ENCODE assay signal across 32 cellular contexts in genomic region chr9:101315129-101315459, GRCh38.
"Had no signal": no experiment of that assay in that cellular context is flagged by ENCODE, and none has a peak within 500 bp of the region (broad histone marks: within the 10 kb centered on the region; RNA-seq: fewer than 3 reads in every experiment).

No MANE protein-coding gene starts in this region.

- H3K27me3 ChIP-seq: colonic mucosa, gastrocnemius medialis, pancreas, suprapubic skin, transverse colon, upper lobe of right lung, uterus had no signal

- H3K4me3 ChIP-seq: colonic mucosa, gastrocnemius medialis, lung, pancreas, smooth muscle cell, suprapubic skin, transverse colon, upper lobe of right lung, uterus had no signal

- DNase-seq: colonic mucosa; effector CD8-positive, alpha-beta T cell; endodermal cell; foreskin fibroblast; gastrocnemius medialis; head of caudate nucleus; kidney; left colon; left ventricle myocardium superior; naive B cell; pancreas; stimulated activated CD4-positive, alpha-beta T cell treated with anti-CD3 and anti-CD28 coated beads, Interleukin-12 subunit alpha, Interleukin-12 subunit beta, amount 100 ng/mL, for 4 hours; stimulated activated CD4-positive, alpha-beta T cell treated with anti-CD3 and anti-CD28 coated beads, Interleukin-1b, Interleukin-23, amount 100 ng/mL, for 48 hours; stimulated activated CD4-positive, alpha-beta T cell treated with anti-CD3 and anti-CD28 coated beads, Interleukin-4, amount 100 ng/mL, for 1 hour; stimulated activated CD8-positive, alpha-beta memory T cell treated with anti-CD3 and anti-CD28 coated beads, Interleukin-4, amount 100 ng/mL, for 48 hours; stimulated activated naive CD4-positive, alpha-beta T cell; stimulated activated naive CD8-positive, alpha-beta T cell treated with anti-CD3 and anti-CD28 coated beads, Interleukin-15, amount 100 ng/mL, for 72 hours; transverse colon; upper lobe of right lung; uterus had no signal

- H3K36me3 ChIP-seq: colonic mucosa, gastrocnemius medialis, neutrophil, pancreas, suprapubic skin, transverse colon, upper lobe of right lung, uterus had no signal

- H3K27ac ChIP-seq: colonic mucosa, epithelial cell of prostate, gastrocnemius medialis, neutrophil, pancreas, suprapubic skin, transverse colon, upper lobe of right lung, uterus had no signal

- H3K4me3 Mint-ChIP-seq: dendritic cell treated with granulocyte-macrophage colony-stimulating factor and Interleukin-4, amounts not matched to agents 40 ng/mL and 50 ng/mL, for 4 days; endodermal cell; memory B cell; naive B cell; natural killer cell treated with Interleukin-12 subunit alpha and Interleukin-12 subunit beta and Interleukin-15 and Interleukin-18, amount 100 ng/mL, for 72 hours; neural crest cell; stimulated activated naive CD8-positive, alpha-beta T cell treated with anti-CD3 and anti-CD28 coated beads, Interleukin-15, amount 100 ng/mL, for 72 hours had no signal

- H3K27me3 Mint-ChIP-seq: progenitor cell of endocrine pancreas had no signal

- H3K4me1 ChIP-seq: colonic mucosa, gastrocnemius medialis, suprapubic skin, transverse colon, upper lobe of right lung, uterus had no signal

- H3K9me3 Mint-ChIP-seq: dendritic cell treated with granulocyte-macrophage colony-stimulating factor and Interleukin-4, amounts not matched to agents 40 ng/mL and 50 ng/mL, for 4 days; endodermal cell; memory B cell; naive B cell; natural killer cell treated with Interleukin-12 subunit alpha and Interleukin-12 subunit beta and Interleukin-15 and Interleukin-18, amount 100 ng/mL, for 72 hours; neural crest cell; stimulated activated naive CD8-positive, alpha-beta T cell treated with anti-CD3 and anti-CD28 coated beads, Interleukin-15, amount 100 ng/mL, for 72 hours had no signal

- ATAC-seq: esophagus mucosa; gastrocnemius medialis; left ventricle myocardium superior; natural killer cell treated with Interleukin-12 subunit alpha and Interleukin-12 subunit beta and Interleukin-15 and Interleukin-18, amount 100 ng/mL, for 72 hours; sciatic nerve; stimulated activated naive CD8-positive, alpha-beta T cell treated with anti-CD3 and anti-CD28 coated beads, Interleukin-15, amount 100 ng/mL, for 72 hours; upper lobe of right lung had no signal

- H3K9me3 ChIP-seq: colonic mucosa, gastrocnemius medialis, neutrophil, pancreas, suprapubic skin, transverse colon, upper lobe of right lung, uterus had no signal

- H3K4me1 Mint-ChIP-seq: memory B cell; naive B cell; neural crest cell; stimulated activated naive CD8-positive, alpha-beta T cell treated with anti-CD3 and anti-CD28 coated beads, Interleukin-15, amount 100 ng/mL, for 72 hours had no signal

- H3K27ac Mint-ChIP-seq: dendritic cell treated with granulocyte-macrophage colony-stimulating factor and Interleukin-4, amounts not matched to agents 40 ng/mL and 50 ng/mL, for 4 days; endodermal cell; memory B cell; naive B cell; natural killer cell treated with Interleukin-12 subunit alpha and Interleukin-12 subunit beta and Interleukin-15 and Interleukin-18, amount 100 ng/mL, for 72 hours; progenitor cell of endocrine pancreas; stimulated activated naive CD8-positive, alpha-beta T cell treated with anti-CD3 and anti-CD28 coated beads, Interleukin-15, amount 100 ng/mL, for 72 hours had no signal

- H3K36me3 Mint-ChIP-seq: memory B cell; naive B cell; natural killer cell treated with Interleukin-12 subunit alpha and Interleukin-12 subunit beta and Interleukin-15 and Interleukin-18, amount 100 ng/mL, for 72 hours had no signal

- H3K4me2 ChIP-seq: smooth muscle cell had no signal
